17 cellular contexts compared by ENCODE assay signal in the genomic region with DNA sequence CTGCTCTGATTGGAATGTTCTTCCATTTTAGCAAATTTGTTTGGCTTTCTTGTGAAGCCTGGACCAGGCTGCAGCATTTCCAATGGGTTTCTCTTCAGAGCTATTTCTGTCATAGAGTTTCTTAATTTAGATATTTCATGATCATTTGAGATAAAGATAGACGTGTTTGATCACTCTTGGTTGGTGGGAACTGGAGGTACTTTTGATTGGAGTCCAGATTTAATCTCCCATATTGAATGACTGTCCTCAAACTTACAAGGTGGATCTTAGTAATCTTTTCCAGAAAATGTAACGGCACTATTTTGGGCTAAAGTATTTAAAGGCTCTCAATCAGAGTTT.
"Had no signal": no experiment of that assay in that cellular context is flagged by ENCODE, and none has a peak within 500 bp of the region (broad histone marks: within the 10 kb centered on the region; RNA-seq: fewer than 3 reads in every experiment).

No MANE protein-coding gene starts in this region.

- ATAC-seq: activated CD8-positive, alpha-beta T cell treated with anti-CD3 and anti-CD28 coated beads, Interleukin-2, amount 10 ng/mL, durations not matched to agents 7 days and 5 days; activated T-cell treated with anti-CD3 and anti-CD28 coated beads, Interleukin-2, amount 50 U/mL, for 72 hours; left lobe of liver; naive thymus-derived CD8-positive, alpha-beta T cell; stimulated activated effector memory CD8-positive, alpha-beta T cell treated with anti-CD3 and anti-CD28 coated beads, Interleukin-12 subunit alpha, Interleukin-12 subunit beta, amount 100 ng/mL, for 72 hours had no signal

- H3K4me1 Mint-ChIP-seq: activated CD4-positive, alpha-beta T cell treated with anti-CD3 and anti-CD28 coated beads, Interleukin-2, amount 10 ng/mL, durations not matched to agents 24 days and 14 days; activated naive CD8-positive, alpha-beta T cell treated with anti-CD3 and anti-CD28 coated beads, Interleukin-2, amount 10 ng/mL, durations not matched to agents 7 days and 5 days; stimulated activated effector memory CD8-positive, alpha-beta T cell treated with anti-CD3 and anti-CD28 coated beads, Interleukin-12 subunit alpha, Interleukin-12 subunit beta, amount 100 ng/mL, for 72 hours had no signal

- H3K9me3 ChIP-seq: breast epithelium, SJSA1 had no signal

- H3K27ac ChIP-seq: breast epithelium, SJSA1 had no signal

- DNase-seq: activated B cell treated with CpG ODN at 0.5 μM for 24 hours; activated CD4-positive, alpha-beta T cell treated with anti-CD3 and anti-CD28 coated beads, Interleukin-2, amount 10 ng/mL, durations not matched to agents 24 days and 14 days; activated CD8-positive, alpha-beta memory T cell treated with anti-CD3 and anti-CD28 coated beads, Interleukin-2, amount 50 U/mL, for 4 hours; activated CD8-positive, alpha-beta T cell treated with anti-CD3 and anti-CD28 coated beads, Interleukin-2, amount 10 ng/mL, durations not matched to agents 7 days and 5 days; activated gamma-delta T cell treated with Interleukin-2 at 50 U/mL for 16 hours; activated naive CD8-positive, alpha-beta T cell treated with anti-CD3 and anti-CD28 coated beads, Interleukin-2, amount 10 ng/mL, durations not matched to agents 7 days and 5 days; activated T-cell treated with anti-CD3 and anti-CD28 coated beads, Interleukin-2, amount 50 U/mL, for 72 hours; erythroblast; hippocampal formation; mammary epithelial cell; naive thymus-derived CD8-positive, alpha-beta T cell; trophoblast cell had no signal

- H3K4me3 ChIP-seq: breast epithelium, SJSA1 had no signal

- H3K27me3 ChIP-seq: breast epithelium, SJSA1 had no signal

- H3K4me1 ChIP-seq: breast epithelium had no signal

- H3K9me3 Mint-ChIP-seq: activated B cell treated with CpG ODN at 0.5 μM for 24 hours; stimulated activated effector memory CD8-positive, alpha-beta T cell treated with anti-CD3 and anti-CD28 coated beads, Interleukin-12 subunit alpha, Interleukin-12 subunit beta, amount 100 ng/mL, for 72 hours had no signal

- H3K27me3 Mint-ChIP-seq: activated B cell treated with CpG ODN at 0.5 μM for 24 hours; activated CD4-positive, alpha-beta T cell treated with anti-CD3 and anti-CD28 coated beads, Interleukin-2, amount 10 ng/mL, durations not matched to agents 24 days and 14 days; activated naive CD8-positive, alpha-beta T cell treated with anti-CD3 and anti-CD28 coated beads, Interleukin-2, amount 10 ng/mL, durations not matched to agents 7 days and 5 days; naive thymus-derived CD8-positive, alpha-beta T cell had no signal

- H3K36me3 Mint-ChIP-seq: stimulated activated effector memory CD8-positive, alpha-beta T cell treated with anti-CD3 and anti-CD28 coated beads, Interleukin-12 subunit alpha, Interleukin-12 subunit beta, amount 100 ng/mL, for 72 hours had no signal

- H3K4me3 Mint-ChIP-seq: activated B cell treated with CpG ODN at 0.5 μM for 24 hours; activated CD4-positive, alpha-beta T cell treated with anti-CD3 and anti-CD28 coated beads, Interleukin-2, amount 10 ng/mL, durations not matched to agents 24 days and 14 days; activated CD8-positive, alpha-beta T cell treated with anti-CD3 and anti-CD28 coated beads, Interleukin-2, amount 10 ng/mL, durations not matched to agents 7 days and 5 days; activated naive CD8-positive, alpha-beta T cell treated with anti-CD3 and anti-CD28 coated beads, Interleukin-2, amount 10 ng/mL, durations not matched to agents 7 days and 5 days; activated T-cell treated with anti-CD3 and anti-CD28 coated beads, Interleukin-2, amount 50 U/mL, for 72 hours; naive thymus-derived CD8-positive, alpha-beta T cell; stimulated activated effector memory CD8-positive, alpha-beta T cell treated with anti-CD3 and anti-CD28 coated beads, Interleukin-12 subunit alpha, Interleukin-12 subunit beta, amount 100 ng/mL, for 72 hours; T-helper 2 cell treated with Interferon-gamma antibody and Interleukin-4, amounts not matched to agents 5 μg/mL and 100 μg/mL, for 36 hours had no signal

- H3K36me3 ChIP-seq: breast epithelium, SJSA1 had no signal

- H3K27ac Mint-ChIP-seq: activated B cell treated with CpG ODN at 0.5 μM for 24 hours; activated CD4-positive, alpha-beta T cell treated with anti-CD3 and anti-CD28 coated beads, Interleukin-2, amount 10 ng/mL, durations not matched to agents 24 days and 14 days; activated CD8-positive, alpha-beta T cell treated with anti-CD3 and anti-CD28 coated beads, Interleukin-2, amount 10 ng/mL, durations not matched to agents 7 days and 5 days; activated naive CD8-positive, alpha-beta T cell treated with anti-CD3 and anti-CD28 coated beads, Interleukin-2, amount 10 ng/mL, durations not matched to agents 7 days and 5 days; activated T-cell treated with anti-CD3 and anti-CD28 coated beads, Interleukin-2, amount 50 U/mL, for 72 hours; naive thymus-derived CD8-positive, alpha-beta T cell; stimulated activated effector memory CD8-positive, alpha-beta T cell treated with anti-CD3 and anti-CD28 coated beads, Interleukin-12 subunit alpha, Interleukin-12 subunit beta, amount 100 ng/mL, for 72 hours; T-helper 2 cell treated with Interferon-gamma antibody and Interleukin-4, amounts not matched to agents 5 μg/mL and 100 μg/mL, for 36 hours had no signal
